In the genomic region with DNA sequence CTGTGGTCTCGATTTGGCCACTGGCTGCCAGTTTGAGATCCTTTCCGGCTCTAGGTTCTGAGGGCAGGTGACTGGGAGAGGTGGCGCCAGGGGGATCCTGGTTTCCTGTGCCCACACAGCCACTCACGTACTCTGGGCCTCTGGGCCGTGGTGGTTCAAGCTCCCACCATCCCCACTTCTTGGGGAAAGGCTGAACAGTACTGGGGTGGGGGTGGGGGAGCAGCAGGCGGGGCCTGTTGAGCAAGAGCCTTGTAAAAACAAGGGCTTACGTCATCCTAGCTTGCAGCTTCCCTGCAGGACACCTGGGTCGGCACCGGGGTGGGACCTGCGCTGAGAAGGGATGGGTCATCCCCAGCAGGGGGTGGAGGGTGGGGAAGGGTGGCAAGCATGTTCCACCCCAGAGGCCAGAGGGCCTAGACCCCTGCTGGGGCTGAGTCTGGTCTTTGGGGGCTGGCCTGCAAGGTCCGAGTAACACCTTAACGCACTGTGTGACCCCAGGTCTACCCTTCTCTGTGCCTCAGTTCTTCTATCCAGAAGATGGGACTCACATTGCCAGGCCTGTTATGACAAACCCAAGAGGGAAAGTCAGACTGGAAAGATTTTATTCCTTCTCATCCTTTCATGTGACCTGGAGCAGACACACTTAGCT, we compare ENCODE assay signal across 9 cellular contexts. TPM values are rescaled to one million over a fixed set of nuclear protein-coding genes. Genes with fewer than 3 reads are reported as not detected.
A peak's percentile ranks its signal among the peaks of the same experiment; 100 is the strongest.
DNase-seq lines count a peak whose midpoint lies in the region; ATAC-seq, FAIRE-seq and TF ChIP-seq lines count a peak whose summit lies in the region.
"Had no signal": no experiment of that assay in that cellular context is flagged by ENCODE, and none has a peak within 500 bp of the region (broad histone marks: within the 10 kb centered on the region; RNA-seq: fewer than 3 reads in every experiment).

No MANE protein-coding gene starts in this region.

- BruUV-seq in Panc1 (replicated peaks; lab: Mats Ljungman, UMichigan) = no TSS peak

- ATAC-seq in Panc1 (no peak), GM21360 (IDR thresholded peaks at IDR 0.05; ENCODE audit: unreplicated experiment) (no peak), GM21825 (IDR thresholded peaks at IDR 0.05; ENCODE audit: unreplicated experiment) (no peak), HG03469 (IDR thresholded peaks at IDR 0.05; ENCODE audit: unreplicated experiment) (no peak)

- peaks cover 20% of the 10 kb centered on the region for H3K4me1 ChIP-seq in Panc1 (ENCODE audit: control insufficient read depth, insufficient read depth, low read length)

- CTCF ChIA-PET in Panc1 (lab: Charles Lee) = interaction anchor here (0.6 to 2.2 kb wide), 4 partner anchors 129 to 388 kb away, joined by 3 to 9 read pairs (median 4); no protein-coding TSS in a partner anchor

- TF ChIP-seq CTCF in Panc1 (IDR thresholded peaks at IDR 0.05) = no peak
- no peak for TF ChIP-seq CTCF in fibroblast of pulmonary artery (IDR thresholded peaks at IDR 0.05; ENCODE audit: low read length, missing control alignments)

- DNase-seq in HCEC 1CT (peak; percentile 48), Panc1 (ENCODE audit: low read depth, low spot score) (no peak), fibroblast of pulmonary artery (ENCODE audit: low read depth) (peak; percentile 49), skeletal muscle cell (ENCODE audit: low read depth) (peak; percentile 52), GM12891 (ENCODE audit: insufficient read length, low spot score) (no peak)
- DNase-seq: effector memory CD4-positive, alpha-beta T cell had no signal

- no peaks in the 10 kb centered on the region for H3K9me3 ChIP-seq in Panc1 (ENCODE audit: control insufficient read depth, insufficient read depth, low read depth, low read length)

- TF ChIP-seq POLR2A in GM12891 (IDR thresholded peaks at IDR 0.05; ENCODE audit: low read depth, low read length) = no peak

- POLR2A ChIA-PET in Panc1 (lab: Charles Lee) = interaction anchor here (0.7 kb wide), 1 partner anchor 423 kb away, joined by 3 read pairs; no protein-coding TSS in a partner anchor

- FAIRE-seq in GM12891 (lab: Jason Lieb, UNC) = no peak

- intact Hi-C loops in Panc1 (cut with micrococcal nuclease; ENCODE audit: unreplicated experiment) = loop anchor here (5.0 kb wide), 2 partner anchors 195 to 395 kb away; no protein-coding TSS in a partner anchor

- H3K36me3 ChIP-seq in Panc1 (ENCODE audit: control insufficient read depth, insufficient read depth, low read length) = peaks cover 1% of the 10 kb centered on the region; the same call in 1 of the 2 replicates

- no peaks in the 10 kb centered on the region for H3K27me3 ChIP-seq in Panc1 (ENCODE audit: control insufficient read depth, insufficient read depth, low read length)

- no peak overlapping the region for H3K4me3 ChIP-seq in Panc1 (ENCODE audit: low read depth in 2 of 2, low read length in 2 of 2)
- no peak overlapping the region for H3K4me3 ChIP-seq in fibroblast of pulmonary artery (replicated peaks; ENCODE audit: low read depth, low read length)
- no peak overlapping the region for H3K4me3 ChIP-seq in skeletal muscle cell (ENCODE audit: low read depth, low read length)

- in situ Hi-C loops in Panc1 (cut with HindIII; ENCODE audit: low pct_unique_long_range_greater_than_20kb, low sequenced_read_pairs) = no loop called here

- peak overlapping the region; percentile 29; the same call in 1 of the 2 replicates for H3K27ac ChIP-seq in Panc1 (ENCODE audit: low read length)

TF ChIP-seq in GM12891, 5 proteins besides CTCF, POLR2A, EP300 and RAD21:
- no peak for TF ChIP-seq POLR2AphosphoS5 (IDR thresholded peaks at IDR 0.05; ENCODE audit: low read depth, low read length)
- TF ChIP-seq TAF1 (IDR thresholded peaks at IDR 0.05; ENCODE audit: low read depth, low read length) = no peak
- TF ChIP-seq SPI1 (IDR thresholded peaks at IDR 0.05; ENCODE audit: low read depth, low read length) = no peak
- no peak for TF ChIP-seq POU2F2 (IDR thresholded peaks at IDR 0.05; ENCODE audit: low read depth, low read length)
- TF ChIP-seq PAX5 (IDR thresholded peaks at IDR 0.05; ENCODE audit: insufficient read depth, low read length, severe bottlenecking) = no peak

RNA-seq across cellular contexts. Expression of a gene that starts 3.1 kb away (rescaled TPM):
- total RNA-seq in Panc1 (2021; ENCODE audit: unreplicated experiment) = 52.1 TPM
- 80.9 TPM for polyA plus RNA-seq in Panc1 (2012; ENCODE audit: insufficient read length)
- 0.60 TPM for polyA plus RNA-seq in GM12891 (2012; ENCODE audit: low read depth, missing spikeins)

RNA-seq across cellular contexts. Expression of a gene that starts 34.0 kb away (rescaled TPM):
- 88.9 TPM for total RNA-seq in Panc1 (2021; ENCODE audit: unreplicated experiment)
- polyA plus RNA-seq in Panc1 (2012; ENCODE audit: insufficient read length) = 209 TPM
- polyA plus RNA-seq in GM12891 (2012; ENCODE audit: low read depth, missing spikeins) = 10.1 TPM

Comparison
In these comparisons a context has a peak if more than half of its experiments do, and no peak if none do; other contexts are left out.
1. DNase-seq: peak in HCEC 1CT (single experiment), fibroblast of pulmonary artery (single experiment) and skeletal muscle cell (single experiment); none in Panc1 (single experiment) and GM12891 (single experiment).